ENCODE assay signal across 1 cellular context in genomic region chr13:33112745-33113144, GRCh38.
A peak's percentile ranks its signal among the peaks of the same experiment; 100 is the strongest.
TF ChIP-seq lines count a peak whose summit lies in the region.

No MANE protein-coding gene starts in this region.

TF ChIP-seq in HepG2, 621 proteins besides CTCF, POLR2A, EP300 and RAD21:
- 0 out of 2 replicates have a peak, but pooled peaks have one; percentile 25 for TF ChIP-seq HNF4A (CRISPR knock-in tag; IDR thresholded peaks at IDR 0.05)
- TF ChIP-seq MATR3 (CRISPR knock-in tag; IDR thresholded peaks at IDR 0.05) = no peak
